17 cellular contexts compared by ENCODE assay signal in the genomic region with DNA sequence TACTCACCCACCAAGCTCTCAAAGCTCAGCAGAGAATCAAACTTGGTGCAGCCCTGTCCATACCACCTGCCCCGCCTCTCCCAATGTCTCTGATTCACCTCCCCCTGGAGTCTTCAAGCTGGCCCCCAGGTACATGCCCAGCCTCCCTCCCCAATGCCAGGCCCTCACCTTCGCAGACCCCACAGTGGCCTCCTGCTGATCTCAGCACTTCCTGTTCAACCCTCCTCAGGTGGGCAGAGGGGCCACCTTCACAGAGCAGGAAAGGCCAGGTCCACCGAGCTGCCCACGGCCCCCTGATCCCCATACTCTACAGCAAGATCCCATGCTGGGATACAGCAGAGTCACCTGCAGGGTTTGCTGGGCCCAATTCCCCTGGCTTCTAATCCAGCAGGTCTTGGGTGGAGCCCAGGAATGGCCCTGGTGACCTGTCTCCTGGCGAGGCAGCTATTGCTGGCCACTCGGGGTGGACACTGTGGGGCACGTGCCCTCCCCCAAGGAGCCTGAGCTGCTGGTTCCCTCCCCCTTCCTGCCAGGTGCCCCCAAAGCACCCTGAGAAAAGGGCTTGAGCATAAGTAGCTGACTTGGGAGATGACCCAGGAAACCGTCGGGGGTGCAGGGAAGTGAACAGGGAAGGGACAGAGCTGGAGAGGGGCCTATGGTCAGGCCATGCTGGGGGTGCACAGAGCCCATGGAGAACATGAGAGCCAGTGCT.
DNase-seq lines count a peak whose midpoint lies in the region; ATAC-seq and TF ChIP-seq lines count a peak whose summit lies in the region.
"Had no signal": no experiment of that assay in that cellular context is flagged by ENCODE, and none has a peak within 500 bp of the region (broad histone marks: within the 10 kb centered on the region; RNA-seq: fewer than 3 reads in every experiment).

No MANE protein-coding gene starts in this region.

- H3K4me1 Mint-ChIP-seq in activated T-cell treated with anti-CD3 and anti-CD28 coated beads, Interleukin-2, amount 50 U/mL, for 24 hours (ENCODE audit: low read depth), result peaks cover 3% of the 10 kb centered on the region
- H3K4me1 Mint-ChIP-seq in osteocyte (ENCODE audit: unreplicated experiment) (no peaks in the 10 kb centered on the region), type B pancreatic cell (ENCODE audit: unreplicated experiment) (peaks cover under 1% of the 10 kb centered on the region)

- peaks cover 6% of the 10 kb centered on the region for H3K27me3 Mint-ChIP-seq in activated T-cell treated with anti-CD3 and anti-CD28 coated beads, Interleukin-2, amount 50 U/mL, for 24 hours
- H3K27me3 Mint-ChIP-seq in osteocyte (ENCODE audit: unreplicated experiment) (peaks cover 32% of the 10 kb centered on the region), type B pancreatic cell (peaks cover 76% of the 10 kb centered on the region)

- H3K36me3 Mint-ChIP-seq in activated T-cell treated with anti-CD3 and anti-CD28 coated beads, Interleukin-2, amount 50 U/mL, for 24 hours (ENCODE audit: low read depth), result no peaks in the 10 kb centered on the region
- no peaks in the 10 kb centered on the region for H3K36me3 Mint-ChIP-seq in osteocyte (ENCODE audit: unreplicated experiment)
- H3K36me3 Mint-ChIP-seq in type B pancreatic cell, result no peaks in the 10 kb centered on the region

- DNase-seq in activated T-cell treated with anti-CD3 and anti-CD28 coated beads, Interleukin-2, amount 50 U/mL, for 24 hours, result peak; percentile 3
- DNase-seq in activated T-cell treated with anti-CD3 and anti-CD28 coated beads for 4 hours (no peak), osteocyte (ENCODE audit: extremely low spot score, unreplicated experiment) (peak; percentile 67), type B pancreatic cell (ENCODE audit: extremely low spot score, unreplicated experiment) (peak; percentile 51), NK-92 (lab: John Stamatoyannopoulos, UW; ENCODE audit: unreplicated experiment) (no peak)
- DNase-seq: 8988T, DND-41, KG1, NCI-H1417 treated with DMSO at 0.1 percent for 48 hours, NCI-H2029, NCI-H2171, NCI-H446, NCI-H69 had no signal

- H3K27ac Mint-ChIP-seq in activated T-cell treated with anti-CD3 and anti-CD28 coated beads, Interleukin-2, amount 50 U/mL, for 24 hours, result no peak overlapping the region
- no peak overlapping the region for H3K27ac Mint-ChIP-seq in osteocyte (ENCODE audit: unreplicated experiment)
- no peak overlapping the region for H3K27ac Mint-ChIP-seq in type B pancreatic cell

- no peak overlapping the region for H3K4me3 Mint-ChIP-seq in activated T-cell treated with anti-CD3 and anti-CD28 coated beads, Interleukin-2, amount 50 U/mL, for 24 hours
- H3K4me3 Mint-ChIP-seq in osteocyte (ENCODE audit: unreplicated experiment), result no peak overlapping the region
- H3K4me3 Mint-ChIP-seq in type B pancreatic cell, result no peak overlapping the region

- H3K9me3 Mint-ChIP-seq in activated T-cell treated with anti-CD3 and anti-CD28 coated beads, Interleukin-2, amount 50 U/mL, for 24 hours, result no peaks in the 10 kb centered on the region
- H3K9me3 Mint-ChIP-seq in osteocyte (ENCODE audit: unreplicated experiment) (no peaks in the 10 kb centered on the region), type B pancreatic cell (no peaks in the 10 kb centered on the region)

- TF ChIP-seq CTCF in osteocyte (IDR thresholded peaks at IDR 0.05), result no peak
- no peak for TF ChIP-seq CTCF in type B pancreatic cell (conservative IDR thresholded peaks at IDR 0.05)

- ATAC-seq in esophagus mucosa (peak; percentile 25), HG02588 (IDR thresholded peaks at IDR 0.05; ENCODE audit: unreplicated experiment) (no peak), GM18909 (IDR thresholded peaks at IDR 0.05; ENCODE audit: poor library complexity, unreplicated experiment) (no peak)
- ATAC-seq: HepG2 had no signal

Comparison
In these comparisons a context has a peak if more than half of its experiments do, and no peak if none do; other contexts are left out.
1. DNase-seq: peak in activated T-cell treated with anti-CD3 and anti-CD28 coated beads, Interleukin-2, amount 50 U/mL, for 24 hours (single experiment), osteocyte (single experiment) and type B pancreatic cell (single experiment); none in activated T-cell treated with anti-CD3 and anti-CD28 coated beads for 4 hours (single experiment) and NK-92 (single experiment).